ENCODE assay signal across 21 cellular contexts in genomic region chr2:98561902-98562695, GRCh38. TPM values are rescaled to one million over a fixed set of nuclear protein-coding genes. Genes with fewer than 3 reads are reported as not detected.
A peak's percentile ranks its signal among the peaks of the same experiment; 100 is the strongest.
DNase-seq lines count a peak whose midpoint lies in the region; ATAC-seq and TF ChIP-seq lines count a peak whose summit lies in the region.
"Had no signal": no experiment of that assay in that cellular context is flagged by ENCODE, and none has a peak within 500 bp of the region (broad histone marks: within the 10 kb centered on the region; RNA-seq: fewer than 3 reads in every experiment).

No MANE protein-coding gene starts in this region.

- no peaks in the 10 kb centered on the region for H3K27me3 ChIP-seq in OCI-LY1 (ENCODE audit: insufficient read depth, low read length)
- no peaks in the 10 kb centered on the region for H3K27me3 ChIP-seq in smooth muscle cell (ENCODE audit: low read depth)
- H3K27me3 ChIP-seq: body of pancreas, tibial nerve had no signal

- no peaks in the 10 kb centered on the region for H3K9me3 Mint-ChIP-seq in chondrocyte (ENCODE audit: low read depth)

- peaks cover 20% of the 10 kb centered on the region for H3K36me3 Mint-ChIP-seq in chondrocyte (ENCODE audit: low read depth)

- H3K4me3 Mint-ChIP-seq in chondrocyte (ENCODE audit: unreplicated experiment) = no peak overlapping the region

- WGBS in smooth muscle cell (ENCODE audit: low lambda C conversion rate) = 72% methylated on average over 13 of the region's 13 CpGs

- H3K27ac ChIP-seq in OCI-LY1 (ENCODE audit: low read depth, low read length, poor library complexity, severe bottlenecking) = peak overlapping the region; percentile 49
- H3K27ac ChIP-seq in smooth muscle cell (ENCODE audit: low read depth) = peak overlapping the region; percentile 56
- H3K27ac ChIP-seq: body of pancreas, epithelial cell of prostate, GM23248 had no signal

- no peaks in the 10 kb centered on the region; the same call in 1 of the 2 replicates for H3K36me3 ChIP-seq in OCI-LY1 (ENCODE audit: insufficient read depth, low read length)
- no peaks in the 10 kb centered on the region for H3K36me3 ChIP-seq in smooth muscle cell (ENCODE audit: low read depth)

- H3F3A ChIP-seq in OCI-LY1 (ENCODE audit: insufficient read depth, low read length) (no peaks in the 10 kb centered on the region), smooth muscle cell (ENCODE audit: low read depth) (no peaks in the 10 kb centered on the region)

- H3K4me1 ChIP-seq in OCI-LY1 (ENCODE audit: insufficient read depth, low read length, severe bottlenecking) = peaks cover 41% of the 10 kb centered on the region
- no peaks in the 10 kb centered on the region for H3K4me1 ChIP-seq in smooth muscle cell (ENCODE audit: low read depth)
- H3K4me1 ChIP-seq: body of pancreas had no signal

- H2AFZ ChIP-seq in OCI-LY1 (ENCODE audit: low read length) (no peak overlapping the region), smooth muscle cell (ENCODE audit: low read depth) (no peak overlapping the region)
- H2AFZ ChIP-seq: GM23248 had no signal

- H3K4me1 Mint-ChIP-seq in chondrocyte (ENCODE audit: low read depth) = peaks cover 43% of the 10 kb centered on the region

- no peak for DNase-seq in chondrocyte (ENCODE audit: low spot score)
- no peak for DNase-seq in left lobe of liver (ENCODE audit: low spot score)
- no peak for DNase-seq in smooth muscle cell (lab: John Stamatoyannopoulos, UW; ENCODE audit: unreplicated experiment)
- no peak for DNase-seq in LoVo (ENCODE audit: low spot score)
- DNase-seq in D341Med (ENCODE audit: low spot score) = no peak
- no peak for DNase-seq in hippocampal formation (lab: John Stamatoyannopoulos, UW)
- no peak for DNase-seq in hypothalamus (lab: John Stamatoyannopoulos, UW)
- DNase-seq: activated CD4-positive, CD25-positive, alpha-beta regulatory T cell treated with anti-CD3 and anti-CD28 coated beads, Interleukin-2, amount 50 U/mL, for 72 hours; body of pancreas; dermis blood vessel endothelial cell; GM23248; islet precursor cell; MV-4-11; NCI-H187 treated with DMSO at 0.1 percent for 48 hours; NCI-H510A treated with DMSO at 0.1 percent for 48 hours; occipital lobe; OCI-M1; T-helper 9 cell had no signal

- H3K9me3 ChIP-seq in OCI-LY1 (ENCODE audit: low read length) (no peaks in the 10 kb centered on the region), smooth muscle cell (replicated peaks; ENCODE audit: low read depth) (no peaks in the 10 kb centered on the region)
- H3K9me3 ChIP-seq: body of pancreas, tibial nerve had no signal

- peak; percentile 16 for ATAC-seq in left lobe of liver
- ATAC-seq: body of pancreas had no signal

- H3K27me3 Mint-ChIP-seq in chondrocyte (ENCODE audit: low read depth) = no peaks in the 10 kb centered on the region

- no peak overlapping the region for H3K4me3 ChIP-seq in OCI-LY1 (ENCODE audit: low read depth, low read length, poor library complexity, severe bottlenecking)
- no peak overlapping the region for H3K4me3 ChIP-seq in smooth muscle cell
- H3K4me3 ChIP-seq: body of pancreas, GM23248, tibial nerve had no signal

- no peak overlapping the region for H3K4me2 ChIP-seq in OCI-LY1 (ENCODE audit: low read length)
- no peak overlapping the region for H3K4me2 ChIP-seq in smooth muscle cell

- TF ChIP-seq CTCF in OCI-LY1 (IDR thresholded peaks at IDR 0.05; ENCODE audit: low read length) = no peak
- TF ChIP-seq CTCF in chondrocyte (IDR thresholded peaks at IDR 0.05) = no peak
- TF ChIP-seq CTCF in smooth muscle cell (IDR thresholded peaks at IDR 0.05; ENCODE audit: borderline replicate concordance, insufficient read depth, poor library complexity, severe bottlenecking) = no peak

- peak overlapping the region; percentile 83 for H3K27ac Mint-ChIP-seq in chondrocyte (ENCODE audit: unreplicated experiment)

- H4K20me1 ChIP-seq in OCI-LY1 (ENCODE audit: insufficient read depth, low read length) = no peaks in the 10 kb centered on the region
- H4K20me1 ChIP-seq in smooth muscle cell (ENCODE audit: low read depth) = no peaks in the 10 kb centered on the region

- no peak overlapping the region for H3K9ac ChIP-seq in OCI-LY1 (ENCODE audit: low read length)
- no peak overlapping the region for H3K9ac ChIP-seq in smooth muscle cell (ENCODE audit: low read depth)
- H3K9ac ChIP-seq: GM23248 had no signal

- H3K9me2 ChIP-seq in OCI-LY1 (ENCODE audit: low read depth, low read length) = no peaks in the 10 kb centered on the region

- H3K79me2 ChIP-seq in OCI-LY1 (ENCODE audit: insufficient read depth, low read length) (no peaks in the 10 kb centered on the region), smooth muscle cell (ENCODE audit: low read depth) (no peaks in the 10 kb centered on the region)

RNA-seq across cellular contexts. Expression of gene COA5, which starts 46.2 kb away (rescaled TPM):
- total RNA-seq in chondrocyte (16.7 to 25.9 TPM (median 19.4 TPM) in 3 replicates), left lobe of liver (21.2 TPM), smooth muscle cell (20.1 and 20.2 TPM in 2 replicates)
- 27.8 and 29.4 TPM in 2 replicates for polyA plus RNA-seq in smooth muscle cell

RNA-seq across cellular contexts. Expression of gene UNC50, which starts 46.3 kb away (rescaled TPM):
- total RNA-seq in chondrocyte (41.8 to 49.9 TPM (median 43.5 TPM) in 3 replicates), left lobe of liver (18.3 TPM), smooth muscle cell (52.2 and 61.6 TPM in 2 replicates)
- 52.8 and 59.2 TPM in 2 replicates for polyA plus RNA-seq in smooth muscle cell
